ENCODE assay signal across 20 cellular contexts in the genomic region with DNA sequence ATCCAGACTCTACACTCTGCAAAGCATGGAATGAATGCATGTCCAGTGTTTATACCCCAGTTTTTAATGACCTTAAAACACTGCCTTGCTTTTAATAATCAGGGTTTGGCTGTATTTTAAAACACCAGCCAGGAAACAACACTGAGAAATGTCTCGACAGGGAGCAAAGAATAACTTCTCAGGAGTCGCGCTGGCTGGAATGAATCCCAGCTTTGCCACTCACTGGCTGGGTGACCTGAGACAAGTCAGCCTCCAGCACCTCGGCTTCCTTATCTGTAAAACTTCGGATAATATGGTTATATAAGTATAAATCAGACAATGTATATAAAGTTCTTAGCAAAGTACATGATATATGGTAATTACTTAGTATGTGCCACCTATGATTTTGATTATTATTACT.
"Had no signal": no experiment of that assay in that cellular context is flagged by ENCODE, and none has a peak within 500 bp of the region (broad histone marks: within the 10 kb centered on the region; RNA-seq: fewer than 3 reads in every experiment).

No MANE protein-coding gene starts in this region.

- H3K9me3 ChIP-seq: SJCRH30 had no signal

- H3K4me3 ChIP-seq: SJCRH30 had no signal

- H3K4me1 ChIP-seq: SJCRH30 had no signal

- ATAC-seq: SK-N-SH treated with all-trans-retinoic acid at 6 μM for 48 hours had no signal

- H3K36me3 ChIP-seq: SJCRH30 had no signal

- H3K27ac ChIP-seq: SJCRH30 had no signal

- DNase-seq: IMR-90, Karpas-422, KG1, MM.1S, NCI-H1092 treated with DMSO at 0.1 percent for 48 hours, NCI-H1436, NCI-H187, NCI-H2029, NCI-H2081 treated with DMSO at 0.1 percent for 48 hours, NCI-H2171, NCI-H226, NCI-H446, NCI-H510A, NCI-H524 treated with DMSO at 0.1 percent for 48 hours, NCI-H69, NCI-H774, RPMI8226, SHP77 treated with DMSO at 0.1 percent for 48 hours, SJCRH30 had no signal
